ENCODE assay signal across 16 cellular contexts in the genomic region with DNA sequence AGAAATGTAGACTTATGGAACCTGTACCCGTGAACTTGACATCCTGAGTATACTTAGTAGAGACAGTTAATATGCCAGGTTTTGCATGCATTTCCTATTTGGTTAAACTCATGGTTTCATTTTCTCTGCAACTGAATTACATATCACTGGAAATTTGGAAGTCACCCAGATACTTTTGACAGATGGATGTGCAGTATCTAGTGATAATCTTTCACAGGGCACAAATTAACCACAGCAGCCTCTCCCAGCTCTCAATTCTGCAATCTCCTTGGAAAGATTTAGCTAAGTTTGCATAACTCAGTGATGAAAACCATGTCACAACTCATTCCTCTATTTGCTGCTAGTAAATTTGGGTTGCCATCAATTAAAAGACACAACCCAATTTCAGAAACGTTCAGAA.
A peak's percentile ranks its signal among the peaks of the same experiment; 100 is the strongest.
DNase-seq lines count a peak whose midpoint lies in the region; ATAC-seq and TF ChIP-seq lines count a peak whose summit lies in the region.
"Had no signal": no experiment of that assay in that cellular context is flagged by ENCODE, and none has a peak within 500 bp of the region (broad histone marks: within the 10 kb centered on the region; RNA-seq: fewer than 3 reads in every experiment).

No MANE protein-coding gene starts in this region.

- TF ChIP-seq POLR2A in erythroblast (IDR thresholded peaks at IDR 0.05; ENCODE audit: low read length), result no peak

- TF ChIP-seq RAD21 in neural cell (conservative IDR thresholded peaks at IDR 0.05), result no peak

- peaks cover 10% of the 10 kb centered on the region for H3K4me1 Mint-ChIP-seq in Caco-2 (ENCODE audit: low read depth, unreplicated experiment)
- peaks cover 11% of the 10 kb centered on the region for H3K4me1 Mint-ChIP-seq in stimulated activated naive CD8-positive, alpha-beta T cell treated with anti-CD3 and anti-CD28 coated beads, Interleukin-15, amount 100 ng/mL, for 72 hours

- TF ChIP-seq CTCF in neural cell (IDR thresholded peaks at IDR 0.05; ENCODE audit: poor library complexity, severe bottlenecking) (no peak), Caco-2 (IDR thresholded peaks at IDR 0.05; ENCODE audit: insufficient read depth in 1 of 2, low read depth in 1 of 2, low read length in 1 of 2, severe bottlenecking in 1 of 2, unreplicated experiment in 1 of 2) (no peak)

- CTCF ChIA-PET in Caco-2 (lab: Charles Lee), result interaction anchor here (1.3 kb wide), 1 partner anchor 17 kb away, joined by 9 read pairs; no protein-coding TSS in a partner anchor

- no peaks in the 10 kb centered on the region for H3K79me2 ChIP-seq in neural cell (replicated peaks; ENCODE audit: insufficient read depth, low read length)

- H3K9me2 ChIP-seq in neural cell (ENCODE audit: insufficient read depth, low read length), result no peaks in the 10 kb centered on the region

- H3K27me3 ChIP-seq in BLaER1, result no peaks in the 10 kb centered on the region
- no peaks in the 10 kb centered on the region for H3K27me3 ChIP-seq in neural cell (ENCODE audit: insufficient read depth, low read depth, low read length)
- no peaks in the 10 kb centered on the region for H3K27me3 ChIP-seq in Caco-2 (replicated peaks; ENCODE audit: control insufficient read depth, insufficient read depth, low read length)
- H3K27me3 ChIP-seq: tibial artery had no signal

- no peaks in the 10 kb centered on the region for H3K36me3 Mint-ChIP-seq in Caco-2 (ENCODE audit: insufficient read depth, unreplicated experiment)
- H3K36me3 Mint-ChIP-seq: CD4-positive, CD25-positive, alpha-beta regulatory T cell had no signal

- no peaks in the 10 kb centered on the region for H3K27me3 Mint-ChIP-seq in Caco-2 (ENCODE audit: insufficient read depth, unreplicated experiment)
- H3K27me3 Mint-ChIP-seq in stimulated activated naive CD8-positive, alpha-beta T cell treated with anti-CD3 and anti-CD28 coated beads, Interleukin-15, amount 100 ng/mL, for 72 hours, result peaks cover 17% of the 10 kb centered on the region

- no peak overlapping the region for H3K4me3 Mint-ChIP-seq in Caco-2 (ENCODE audit: unreplicated experiment)
- no peak overlapping the region for H3K4me3 Mint-ChIP-seq in stimulated activated naive CD8-positive, alpha-beta T cell treated with anti-CD3 and anti-CD28 coated beads, Interleukin-15, amount 100 ng/mL, for 72 hours
- H3K4me3 Mint-ChIP-seq: activated T-cell treated with anti-CD3 and anti-CD28 coated beads, Interleukin-2, amount 50 U/mL, for 24 hours; CD4-positive, CD25-positive, alpha-beta regulatory T cell had no signal

- H3K9ac ChIP-seq in BLaER1 (no peak overlapping the region), neural cell (ENCODE audit: low read length) (no peak overlapping the region)

- H3K4me1 ChIP-seq in BLaER1, result peaks cover 12% of the 10 kb centered on the region
- peaks cover 9% of the 10 kb centered on the region for H3K4me1 ChIP-seq in Caco-2

- H3K9me3 ChIP-seq in BLaER1 (no peaks in the 10 kb centered on the region), neural cell (ENCODE audit: low read length) (no peaks in the 10 kb centered on the region), Caco-2 (no peaks in the 10 kb centered on the region)
- H3K9me3 ChIP-seq: tibial artery had no signal

- no peaks in the 10 kb centered on the region for H3K36me3 ChIP-seq in BLaER1
- H3K36me3 ChIP-seq in neural cell (ENCODE audit: insufficient read depth, low read length), result no peaks in the 10 kb centered on the region
- no peaks in the 10 kb centered on the region for H3K36me3 ChIP-seq in Caco-2 (ENCODE audit: control insufficient read depth, insufficient read depth, low read length)
- H3K36me3 ChIP-seq: tibial artery had no signal

- POLR2A ChIA-PET in Caco-2 (lab: Charles Lee), result no interaction called here

- peak overlapping the region; percentile 58 for H3K4me2 ChIP-seq in BLaER1
- H3K4me2 ChIP-seq in neural cell (ENCODE audit: low read length), result peak overlapping the region; percentile 38

- H3K27ac Mint-ChIP-seq in Caco-2 (ENCODE audit: unreplicated experiment), result no peak overlapping the region
- no peak overlapping the region for H3K27ac Mint-ChIP-seq in stimulated activated naive CD8-positive, alpha-beta T cell treated with anti-CD3 and anti-CD28 coated beads, Interleukin-15, amount 100 ng/mL, for 72 hours
- H3K27ac Mint-ChIP-seq: activated T-cell treated with anti-CD3 and anti-CD28 coated beads, Interleukin-2, amount 50 U/mL, for 24 hours; CD4-positive, CD25-positive, alpha-beta regulatory T cell had no signal

- H2AFZ ChIP-seq in neural cell (ENCODE audit: low read depth, low read length), result no peak overlapping the region

- TF ChIP-seq EP300 in neural cell (conservative IDR thresholded peaks at IDR 0.05; ENCODE audit: poor library complexity, severe bottlenecking), result no peak

- H4K20me1 ChIP-seq in BLaER1 (no peaks in the 10 kb centered on the region), neural cell (ENCODE audit: insufficient read depth) (no peaks in the 10 kb centered on the region)

- no peak overlapping the region for H3K27ac ChIP-seq in BLaER1
- H3K27ac ChIP-seq in neural cell (ENCODE audit: low read length), result peak overlapping the region; percentile 77
- H3K27ac ChIP-seq: tibial artery had no signal

- no peaks in the 10 kb centered on the region for H3K9me3 Mint-ChIP-seq in Caco-2 (ENCODE audit: unreplicated experiment)
- H3K9me3 Mint-ChIP-seq in stimulated activated naive CD8-positive, alpha-beta T cell treated with anti-CD3 and anti-CD28 coated beads, Interleukin-15, amount 100 ng/mL, for 72 hours, result no peaks in the 10 kb centered on the region
- H3K9me3 Mint-ChIP-seq: activated T-cell treated with anti-CD3 and anti-CD28 coated beads, Interleukin-2, amount 50 U/mL, for 24 hours had no signal

- BruUV-seq in Caco-2 (replicated peaks; lab: Mats Ljungman, UMichigan), result no TSS peak

- no peak overlapping the region for H3K4me3 ChIP-seq in BLaER1
- H3K4me3 ChIP-seq in neural cell (ENCODE audit: low read length), result peak overlapping the region; percentile 46
- H3K4me3 ChIP-seq in Caco-2 (ENCODE audit: low read depth, low read length), result no peak overlapping the region
- H3K4me3 ChIP-seq: tibial artery had no signal

- DNase-seq in NCI-H1694 treated with DMSO at 0.1 percent for 48 hours (lab: John Stamatoyannopoulos, UW) (peak; percentile 31), erythroblast (lab: John Stamatoyannopoulos, UW) (peak; percentile 9 to 54), NCI-H146 treated with DMSO at 0.1 percent for 48 hours (lab: John Stamatoyannopoulos, UW; ENCODE audit: unreplicated experiment) (no peak), Caco-2 (no peak), NCI-H524 (lab: John Stamatoyannopoulos, UW) (no peak)
- DNase-seq in stimulated activated naive CD8-positive, alpha-beta T cell treated with anti-CD3 and anti-CD28 coated beads, Interleukin-15, amount 100 ng/mL, for 72 hours, result no peak
- DNase-seq: activated CD4-positive, alpha-beta T cell treated with anti-CD3 and anti-CD28 coated beads for 4 hours; activated T-cell treated with anti-CD3 and anti-CD28 coated beads, Interleukin-2, amount 50 U/mL, for 24 hours; amniotic stem cell; CD4-positive, CD25-positive, alpha-beta regulatory T cell; NCI-H1092 treated with DMSO at 0.1 percent for 48 hours; NCI-H2227 treated with DMSO at 0.1 percent for 48 hours; posterior cingulate gyrus; tibial artery had no signal

- intact Hi-C loops in Caco-2 (cut with micrococcal nuclease; ENCODE audit: unreplicated experiment), result no loop called here

- no peak for ATAC-seq in stimulated activated naive CD8-positive, alpha-beta T cell treated with anti-CD3 and anti-CD28 coated beads, Interleukin-15, amount 100 ng/mL, for 72 hours

- peaks cover 5% of the 10 kb centered on the region for H3F3A ChIP-seq in neural cell (ENCODE audit: insufficient read depth, low read length, poor library complexity, severe bottlenecking)

TF ChIP-seq in neural cell, 6 proteins besides CTCF, POLR2A, EP300 and RAD21:
- TF ChIP-seq TAF1 (IDR thresholded peaks at IDR 0.05; ENCODE audit: low read depth), result no peak
- no peak for TF ChIP-seq EZH2 (IDR thresholded peaks at IDR 0.05; ENCODE audit: borderline replicate concordance, insufficient read depth, low read length, poor library complexity, severe bottlenecking)
- no peak for TF ChIP-seq SMC3 (conservative IDR thresholded peaks at IDR 0.05; ENCODE audit: poor library complexity)
- TF ChIP-seq MXI1 (conservative IDR thresholded peaks at IDR 0.05; ENCODE audit: poor library complexity, severe bottlenecking), result no peak
- no peak for TF ChIP-seq POLR2AphosphoS5 (IDR thresholded peaks at IDR 0.05)
- TF ChIP-seq, protein P1, sequence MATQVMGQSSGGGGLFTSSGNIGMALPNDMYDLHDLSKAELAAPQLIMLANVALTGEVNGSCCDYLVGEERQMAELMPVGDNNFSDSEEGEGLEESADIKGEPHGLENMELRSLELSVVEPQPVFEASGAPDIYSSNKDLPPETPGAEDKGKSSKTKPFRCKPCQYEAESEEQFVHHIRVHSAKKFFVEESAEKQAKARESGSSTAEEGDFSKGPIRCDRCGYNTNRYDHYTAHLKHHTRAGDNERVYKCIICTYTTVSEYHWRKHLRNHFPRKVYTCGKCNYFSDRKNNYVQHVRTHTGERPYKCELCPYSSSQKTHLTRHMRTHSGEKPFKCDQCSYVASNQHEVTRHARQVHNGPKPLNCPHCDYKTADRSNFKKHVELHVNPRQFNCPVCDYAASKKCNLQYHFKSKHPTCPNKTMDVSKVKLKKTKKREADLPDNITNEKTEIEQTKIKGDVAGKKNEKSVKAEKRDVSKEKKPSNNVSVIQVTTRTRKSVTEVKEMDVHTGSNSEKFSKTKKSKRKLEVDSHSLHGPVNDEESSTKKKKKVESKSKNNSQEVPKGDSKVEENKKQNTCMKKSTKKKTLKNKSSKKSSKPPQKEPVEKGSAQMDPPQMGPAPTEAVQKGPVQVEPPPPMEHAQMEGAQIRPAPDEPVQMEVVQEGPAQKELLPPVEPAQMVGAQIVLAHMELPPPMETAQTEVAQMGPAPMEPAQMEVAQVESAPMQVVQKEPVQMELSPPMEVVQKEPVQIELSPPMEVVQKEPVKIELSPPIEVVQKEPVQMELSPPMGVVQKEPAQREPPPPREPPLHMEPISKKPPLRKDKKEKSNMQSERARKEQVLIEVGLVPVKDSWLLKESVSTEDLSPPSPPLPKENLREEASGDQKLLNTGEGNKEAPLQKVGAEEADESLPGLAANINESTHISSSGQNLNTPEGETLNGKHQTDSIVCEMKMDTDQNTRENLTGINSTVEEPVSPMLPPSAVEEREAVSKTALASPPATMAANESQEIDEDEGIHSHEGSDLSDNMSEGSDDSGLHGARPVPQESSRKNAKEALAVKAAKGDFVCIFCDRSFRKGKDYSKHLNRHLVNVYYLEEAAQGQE (IDR thresholded peaks at IDR 0.05; ENCODE audit: borderline replicate concordance), result no peak

Comparison
In these comparisons a context has a peak if more than half of its experiments do, and no peak if none do; other contexts are left out.
1. DNase-seq: peak in NCI-H1694 treated with DMSO at 0.1 percent for 48 hours (single experiment) and erythroblast (2 of 2); none in NCI-H146 treated with DMSO at 0.1 percent for 48 hours (single experiment), Caco-2 (0 of 2), stimulated activated naive CD8-positive, alpha-beta T cell treated with anti-CD3 and anti-CD28 coated beads, Interleukin-15, amount 100 ng/mL, for 72 hours (0 of 2) and NCI-H524 (0 of 2).